ENCODE assay signal across 8 cellular contexts in genomic region chr1:197868751-197869501, GRCh38. TPM values are rescaled to one million over a fixed set of nuclear protein-coding genes. Genes with fewer than 3 reads are reported as not detected.
DNase-seq lines count a peak whose midpoint lies in the region; ATAC-seq and TF ChIP-seq lines count a peak whose summit lies in the region.

No MANE protein-coding gene starts in this region.

- H3K27ac ChIP-seq in dorsolateral prefrontal cortex (no peak overlapping the region), upper lobe of right lung (no peak overlapping the region)

- H3K36me3 Mint-ChIP-seq in T-helper 17 cell (ENCODE audit: low read depth) = no peaks in the 10 kb centered on the region
- no peaks in the 10 kb centered on the region for H3K36me3 Mint-ChIP-seq in memory B cell

- intact Hi-C loops in dorsolateral prefrontal cortex (cut with DNase I) (no loop called here), upper lobe of right lung (cut with DNase I) (no loop called here)

- H3K4me3 Mint-ChIP-seq in T-helper 17 cell (no peak overlapping the region), memory B cell (no peak overlapping the region)

- ATAC-seq in T-helper 17 cell (peak; percentile 87), memory B cell (ENCODE audit: low read depth) (peak; percentile 94), upper lobe of right lung (peak; percentile 96)

- H3K4me3 ChIP-seq in HAP-1 = no peak overlapping the region
- H3K4me3 ChIP-seq in dorsolateral prefrontal cortex = no peak overlapping the region
- H3K4me3 ChIP-seq in upper lobe of right lung = no peak overlapping the region

- TF ChIP-seq CTCF in dorsolateral prefrontal cortex (IDR thresholded peaks at IDR 0.05 in 54 of 56, conservative IDR thresholded peaks at IDR 0.05 in 2 of 56; ENCODE audit: low read depth in 1 of 56, partially characterized antibody in 56 of 56) (peak in 38 of 56 donors; percentile 7 to 70 (median 32)), upper lobe of right lung (IDR thresholded peaks at IDR 0.05) (peak; percentile 62)

- H3K4me1 Mint-ChIP-seq in T-helper 17 cell (no peaks in the 10 kb centered on the region), memory B cell (no peaks in the 10 kb centered on the region)

- in situ Hi-C loops in HAP-1 (cut with MboI; ENCODE audit: low sequenced_read_pairs) = no loop called here

- no peaks in the 10 kb centered on the region for H3K9me3 ChIP-seq in HAP-1
- H3K9me3 ChIP-seq in T-helper 17 cell (ENCODE audit: control insufficient read depth, low read length, poor library complexity, severe bottlenecking) = no peaks in the 10 kb centered on the region
- no peaks in the 10 kb centered on the region for H3K9me3 ChIP-seq in upper lobe of right lung

- H3K27me3 Mint-ChIP-seq in T-helper 17 cell = peaks cover 15% of the 10 kb centered on the region
- H3K27me3 Mint-ChIP-seq in memory B cell = no peaks in the 10 kb centered on the region

- peak; percentile 34 for DNase-seq in activated gamma-delta T cell treated with Interleukin-2 at 50 U/mL for 16 hours
- no peak for DNase-seq in activated gamma-delta T cell (lab: John Stamatoyannopoulos, UW)
- DNase-seq in HAP-1 (ENCODE audit: low spot score in 2 of 2) = peak; percentile 64 to 83
- peak; percentile 59 for DNase-seq in LoVo (ENCODE audit: low spot score)
- DNase-seq in T-helper 17 cell = peak in 1 of 3 donors; percentile 11
- DNase-seq in dorsolateral prefrontal cortex = peak in 1 of 10 donors; percentile 7
- peak in 1 of 2 donors; percentile 20 for DNase-seq in memory B cell (ENCODE audit: low spot score in 2 of 2)
- DNase-seq in upper lobe of right lung = no peak

- no peaks in the 10 kb centered on the region for H3K9me3 Mint-ChIP-seq in memory B cell

- H3K27ac Mint-ChIP-seq in T-helper 17 cell (no peak overlapping the region), memory B cell (no peak overlapping the region)

- H3K4me1 ChIP-seq in HAP-1 = peaks cover 24% of the 10 kb centered on the region
- H3K4me1 ChIP-seq in upper lobe of right lung = no peaks in the 10 kb centered on the region

- no peaks in the 10 kb centered on the region for H3K36me3 ChIP-seq in HAP-1 (replicated peaks)
- H3K36me3 ChIP-seq in upper lobe of right lung = no peaks in the 10 kb centered on the region

- H3K27me3 ChIP-seq in HAP-1 (ENCODE audit: low read depth) (no peaks in the 10 kb centered on the region), dorsolateral prefrontal cortex (no peaks in the 10 kb centered on the region), upper lobe of right lung (no peaks in the 10 kb centered on the region)

RNA-seq across cellular contexts. Expression of gene C1orf53, which starts 33.5 kb away (rescaled TPM):
- total RNA-seq in T-helper 17 cell (not detected), dorsolateral prefrontal cortex (1 to 10 TPM in 108 of 120 experiments, not detected in 12; 1.1 to 8.0 (median 3.0) TPM), upper lobe of right lung (4.0 TPM)

RNA-seq across cellular contexts. Expression of gene LHX9, which starts 48.2 kb away (rescaled TPM):
- total RNA-seq in T-helper 17 cell (not detected), dorsolateral prefrontal cortex (1 to 10 TPM in 1 of 120 experiments, under 1 TPM in 16, not detected in 103; 0.07 to 3.7 (median 0.34) TPM), upper lobe of right lung (4.7 TPM)

Comparison
In these comparisons a context has a peak if more than half of its experiments do, and no peak if none do; other contexts are left out.
1. DNase-seq: peak in activated gamma-delta T cell treated with Interleukin-2 at 50 U/mL for 16 hours (single experiment), HAP-1 (2 of 2) and LoVo (single experiment); none in activated gamma-delta T cell (single experiment) and upper lobe of right lung (single experiment).
2. Peak in every context shown above with its lines, with median percentiles within 50 percentile points of each other: ATAC-seq.